In genomic region chr2:236507393-236508085, GRCh38 we compare ENCODE assay signal across 10 cellular contexts.
DNase-seq lines count a peak whose midpoint lies in the region; ATAC-seq and TF ChIP-seq lines count a peak whose summit lies in the region.
"Had no signal": no experiment of that assay in that cellular context is flagged by ENCODE, and none has a peak within 500 bp of the region (broad histone marks: within the 10 kb centered on the region; RNA-seq: fewer than 3 reads in every experiment).

No MANE protein-coding gene starts in this region.

- H3K27ac ChIP-seq in esophagus squamous epithelium: no peak overlapping the region
- H3K27ac ChIP-seq: neutrophil had no signal

- H3K27me3 ChIP-seq in H7 (ENCODE audit: control insufficient read depth, insufficient read depth, low read length) (no peaks in the 10 kb centered on the region; the same call in 1 of the 2 replicates), esophagus squamous epithelium (peaks cover 0 to 42% (median 0%) of the 10 kb centered on the region in 4 donors)

- peak overlapping the region; percentile 33; the same call in 1 of the 2 replicates for H3K4me3 ChIP-seq in H7 (ENCODE audit: insufficient read depth, low read depth, low read length)
- peak overlapping the region; percentile 42 to 70 (median 46) for H3K4me3 ChIP-seq in esophagus squamous epithelium

- H3K9me3 Mint-ChIP-seq in natural killer cell treated with Interleukin-12 subunit alpha and Interleukin-12 subunit beta and Interleukin-15 and Interleukin-18, amount 100 ng/mL, for 72 hours: no peaks in the 10 kb centered on the region

- peak overlapping the region; percentile 77 for H3K4me3 Mint-ChIP-seq in natural killer cell treated with Interleukin-12 subunit alpha and Interleukin-12 subunit beta and Interleukin-15 and Interleukin-18, amount 100 ng/mL, for 72 hours

- intact Hi-C loops in esophagus squamous epithelium (cut with DNase I): no loop called here

- H3K36me3 ChIP-seq in H7 (replicated peaks; ENCODE audit: control insufficient read depth, insufficient read depth, low read length) (no peaks in the 10 kb centered on the region), esophagus squamous epithelium (no peaks in the 10 kb centered on the region)
- H3K36me3 ChIP-seq: neutrophil had no signal

- H3K4me1 Mint-ChIP-seq in natural killer cell treated with Interleukin-12 subunit alpha and Interleukin-12 subunit beta and Interleukin-15 and Interleukin-18, amount 100 ng/mL, for 72 hours (ENCODE audit: low read depth in 2 of 2): peaks cover 3 to 9% of the 10 kb centered on the region in 2 donors

- peaks cover 36 to 41% of the 10 kb centered on the region in 2 donors for H3K27me3 Mint-ChIP-seq in natural killer cell treated with Interleukin-12 subunit alpha and Interleukin-12 subunit beta and Interleukin-15 and Interleukin-18, amount 100 ng/mL, for 72 hours

- peak; percentile 63 to 79 for ATAC-seq in natural killer cell treated with Interleukin-12 subunit alpha and Interleukin-12 subunit beta and Interleukin-15 and Interleukin-18, amount 100 ng/mL, for 72 hours
- ATAC-seq in GM21390 (IDR thresholded peaks at IDR 0.05; ENCODE audit: unreplicated experiment): no peak
- ATAC-seq: HCT116 had no signal

- H3K36me3 Mint-ChIP-seq in natural killer cell treated with Interleukin-12 subunit alpha and Interleukin-12 subunit beta and Interleukin-15 and Interleukin-18, amount 100 ng/mL, for 72 hours: no peaks in the 10 kb centered on the region

- no peaks in the 10 kb centered on the region for H3K9me3 ChIP-seq in esophagus squamous epithelium
- H3K9me3 ChIP-seq: neutrophil had no signal

- whole genome bisulfite sequencing in esophagus squamous epithelium, 2 donors: 58 to 98% methylated on average over 8 to 20 of the region's 56 CpGs

- H3K4me1 ChIP-seq in esophagus squamous epithelium: peaks cover 0 to 12% (median 0%) of the 10 kb centered on the region in 3 donors

- TF ChIP-seq CTCF in esophagus squamous epithelium (IDR thresholded peaks at IDR 0.05): no peak

- peak; percentile 92 for DNase-seq in H7
- DNase-seq in activated T-cell treated with anti-CD3 and anti-CD28 coated beads for 24 hours (ENCODE audit: low read depth): peak; percentile 32
- DNase-seq in esophagus squamous epithelium (lab: John Stamatoyannopoulos, UW): no peak
- DNase-seq in natural killer cell treated with Interleukin-12 subunit alpha and Interleukin-12 subunit beta and Interleukin-15 and Interleukin-18, amount 100 ng/mL, for 72 hours (ENCODE audit: low spot score): no peak
- peak; percentile 21 for DNase-seq in stimulated activated naive CD4-positive, alpha-beta T cell treated with Interleukin-2 at 50 U/mL for 16 hours (lab: John Stamatoyannopoulos, UW)
- no peak for DNase-seq in foreskin melanocyte
- no peak for DNase-seq in SW480 (ENCODE audit: low spot score)

- no peak overlapping the region for H3K27ac Mint-ChIP-seq in natural killer cell treated with Interleukin-12 subunit alpha and Interleukin-12 subunit beta and Interleukin-15 and Interleukin-18, amount 100 ng/mL, for 72 hours

- TF ChIP-seq POLR2A in esophagus squamous epithelium (IDR thresholded peaks at IDR 0.05): no peak

Comparison
In these comparisons a context has a peak if more than half of its experiments do, and no peak if none do; other contexts are left out.
1. DNase-seq: peak in H7 (single experiment), activated T-cell treated with anti-CD3 and anti-CD28 coated beads for 24 hours (single experiment) and stimulated activated naive CD4-positive, alpha-beta T cell treated with Interleukin-2 at 50 U/mL for 16 hours (single experiment); none in esophagus squamous epithelium (single experiment), natural killer cell treated with Interleukin-12 subunit alpha and Interleukin-12 subunit beta and Interleukin-15 and Interleukin-18, amount 100 ng/mL, for 72 hours (single experiment), foreskin melanocyte (single experiment) and SW480 (single experiment).